ENCODE assay signal across 8 cellular contexts in genomic region chr19:46856062-46857022, GRCh38. TPM values are rescaled to one million over a fixed set of nuclear protein-coding genes. Genes with fewer than 3 reads are reported as not detected.
A peak's percentile ranks its signal among the peaks of the same experiment; 100 is the strongest.
DNase-seq lines count a peak whose midpoint lies in the region; ATAC-seq, FAIRE-seq and TF ChIP-seq lines count a peak whose summit lies in the region.

No MANE protein-coding gene starts in this region.

- H3K9me3 ChIP-seq in mucosa of descending colon: no peaks in the 10 kb centered on the region

- H3K4me1 ChIP-seq in mucosa of descending colon (ENCODE audit: low read depth): peaks cover 36% of the 10 kb centered on the region

- DNase-seq in AG09319 (ENCODE audit: extremely low read depth, low read depth): peak; percentile 92
- DNase-seq in HTR-8/SVneo (ENCODE audit: insufficient read length, low spot score): peak; percentile 91
- peak; percentile 95 for DNase-seq in OCI-M1 (lab: John Stamatoyannopoulos, UW)
- peak; percentile 86 for DNase-seq in activated T-cell treated with anti-CD3 and anti-CD28 coated beads for 4 hours
- peak; percentile 97 for DNase-seq in epithelial cell of esophagus (ENCODE audit: low read depth)
- peak; percentile 94 to 96 (median 95) for DNase-seq in mucosa of descending colon
- DNase-seq in stimulated activated CD8-positive, alpha-beta memory T cell treated with anti-CD3 and anti-CD28 coated beads, Interleukin-4, amount 100 ng/mL, for 1 hour (ENCODE audit: low read depth in 2 of 2, low spot score in 1 of 2): peak; percentile 70 to 82

- intact Hi-C loops in mucosa of descending colon (cut with DNase I, micrococcal nuclease): loop anchor here (5.0 kb wide), 1 partner anchor 136 kb away; no protein-coding TSS in a partner anchor

- peak; percentile 71 for ATAC-seq in mucosa of descending colon

- peak overlapping the region; percentile 36 for H3K4me3 ChIP-seq in epithelial cell of esophagus (ENCODE audit: low read length)
- H3K4me3 ChIP-seq in mucosa of descending colon: no peak overlapping the region

- peak; percentile 39 for TF ChIP-seq POLR2A in GM19193 (IDR thresholded peaks at IDR 0.05; ENCODE audit: extremely low read depth, insufficient read depth, insufficient read length)

- peak; percentile 85 for FAIRE-seq in HTR-8/SVneo (lab: Jason Lieb, UNC)

- no peaks in the 10 kb centered on the region for H3K36me3 ChIP-seq in mucosa of descending colon (ENCODE audit: low read depth)

- TF ChIP-seq CTCF in AG09319 (IDR thresholded peaks at IDR 0.05; ENCODE audit: low read depth, low read length): peak; percentile 89
- peak; percentile 76 for TF ChIP-seq CTCF in epithelial cell of esophagus (IDR thresholded peaks at IDR 0.05; ENCODE audit: insufficient read depth, low read depth, low read length, missing control alignments)
- peak; percentile 74 for TF ChIP-seq CTCF in mucosa of descending colon (IDR thresholded peaks at IDR 0.05)

RNA-seq across cellular contexts. Expression of gene ARHGAP35, which starts 4.5 kb away (rescaled TPM):
- total RNA-seq in mucosa of descending colon: 10 to 100 TPM; 56.5 to 85.3 (median 82.7) TPM

RNA-seq across cellular contexts. Expression of gene AP2S1, which starts 5.7 kb away (rescaled TPM):
- total RNA-seq in mucosa of descending colon: 100 to 1,000 TPM in 2 of 3 donors, 10 to 100 TPM in 1; 90.8 to 141 (median 107) TPM
